In the genomic region with DNA sequence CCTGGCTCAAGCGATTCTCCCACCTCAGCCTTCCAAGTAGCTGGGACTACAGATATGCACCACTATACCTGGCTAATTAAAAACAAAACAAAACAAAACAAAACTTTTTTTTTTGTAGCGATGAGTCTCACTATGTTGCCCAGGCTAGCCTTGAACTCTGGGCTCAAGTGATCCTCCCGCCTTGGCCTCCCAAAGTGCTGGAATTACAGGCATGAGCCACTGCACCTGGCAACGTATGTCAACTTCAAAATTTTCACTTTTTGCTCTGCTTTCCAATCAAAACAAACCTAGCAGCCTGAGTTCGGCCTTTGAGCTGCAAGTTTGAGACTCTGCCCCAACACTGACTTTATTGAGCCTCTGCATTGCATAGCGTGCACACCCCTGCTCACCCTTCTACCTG, we compare ENCODE assay signal across 23 cellular contexts. TPM values are rescaled to one million over a fixed set of nuclear protein-coding genes. Genes with fewer than 3 reads are reported as not detected.
DNase-seq lines count a peak whose midpoint lies in the region; ATAC-seq, FAIRE-seq and TF ChIP-seq lines count a peak whose summit lies in the region.
"Had no signal": no experiment of that assay in that cellular context is flagged by ENCODE, and none has a peak within 500 bp of the region (broad histone marks: within the 10 kb centered on the region; RNA-seq: fewer than 3 reads in every experiment).

No MANE protein-coding gene starts in this region.

- H3K9me2 ChIP-seq in Karpas-422 (replicated peaks; ENCODE audit: insufficient read depth, low read length), result no peaks in the 10 kb centered on the region

- intact Hi-C loops in natural killer cell (cut with micrococcal nuclease), result no loop called here

- no peak overlapping the region for H3K9ac ChIP-seq in Karpas-422 (ENCODE audit: low read length)

- FAIRE-seq in GM12891 (lab: Jason Lieb, UNC), result peak; percentile 71
- FAIRE-seq: frontal cortex had no signal

- TF ChIP-seq CTCF in WTC11 (IDR thresholded peaks at IDR 0.05) (no peak), natural killer cell (IDR thresholded peaks at IDR 0.05) (no peak)

- H3K4me3 Mint-ChIP-seq in T-helper 2 cell treated with Interferon-gamma antibody and Interleukin-4, amounts not matched to agents 5 μg/mL and 100 μg/mL, for 36 hours, result peak overlapping the region; percentile 47
- H3K4me3 Mint-ChIP-seq in WTC11, result peak overlapping the region; percentile 29; the same call in 1 of the 2 replicates
- peak overlapping the region; percentile 58 for H3K4me3 Mint-ChIP-seq in natural killer cell
- H3K4me3 Mint-ChIP-seq: B cell had no signal

- POLR2A ChIA-PET in WTC11 (lab: Charles Lee), result no interaction called here

- no peaks in the 10 kb centered on the region for H4K20me1 ChIP-seq in Karpas-422 (ENCODE audit: insufficient read depth, low read depth, low read length)

- DNase-seq in T-helper 2 cell treated with Interferon-gamma antibody and Interleukin-4, amounts not matched to agents 5 μg/mL and 100 μg/mL, for 36 hours (ENCODE audit: low spot score), result no peak
- DNase-seq in T-helper 2 cell, result no peak
- DNase-seq in GM12891 (ENCODE audit: insufficient read length, low spot score), result no peak
- no peak for DNase-seq in WTC11 (ENCODE audit: low spot score)
- DNase-seq in natural killer cell, result no peak
- no peak for DNase-seq in OCI-M1 (lab: John Stamatoyannopoulos, UW)
- no peak for DNase-seq in Karpas-422
- DNase-seq in DMS79 (lab: John Stamatoyannopoulos, UW), result no peak
- DNase-seq: 8988T; activated effector memory CD4-positive, alpha-beta T cell treated with anti-CD3 and anti-CD28 coated beads, Interleukin-2, amount 50 U/mL, for 16 hours; amygdala; dorsolateral prefrontal cortex; erythroblast; GF-D8; kidney glomerular epithelial cell; NCI-H1436 treated with DMSO at 0.1 percent for 48 hours; NCI-H748 treated with DMSO at 0.1 percent for 48 hours; T-helper 9 cell; transverse colon had no signal

- H3K36me3 Mint-ChIP-seq in T-helper 2 cell treated with Interferon-gamma antibody and Interleukin-4, amounts not matched to agents 5 μg/mL and 100 μg/mL, for 36 hours (ENCODE audit: low read depth), result no peaks in the 10 kb centered on the region
- H3K36me3 Mint-ChIP-seq in WTC11 (no peaks in the 10 kb centered on the region), natural killer cell (no peaks in the 10 kb centered on the region)

- no peaks in the 10 kb centered on the region for H3K27me3 ChIP-seq in Karpas-422 (ENCODE audit: low read length)
- H3K27me3 ChIP-seq: dorsolateral prefrontal cortex, SJSA1, transverse colon had no signal

- ATAC-seq in WTC11, result no peak
- ATAC-seq in natural killer cell, result no peak

- peaks cover 27% of the 10 kb centered on the region for H3K27me3 Mint-ChIP-seq in T-helper 2 cell treated with Interferon-gamma antibody and Interleukin-4, amounts not matched to agents 5 μg/mL and 100 μg/mL, for 36 hours (ENCODE audit: low read depth)
- H3K27me3 Mint-ChIP-seq in WTC11 (ENCODE audit: low read depth), result peaks cover 80% of the 10 kb centered on the region
- peaks cover 0 to 3% of the 10 kb centered on the region in 2 donors for H3K27me3 Mint-ChIP-seq in natural killer cell (ENCODE audit: low read depth in 2 of 2)

- H3K9me3 Mint-ChIP-seq in T-helper 2 cell treated with Interferon-gamma antibody and Interleukin-4, amounts not matched to agents 5 μg/mL and 100 μg/mL, for 36 hours, result no peaks in the 10 kb centered on the region
- H3K9me3 Mint-ChIP-seq in WTC11, result no peaks in the 10 kb centered on the region
- H3K9me3 Mint-ChIP-seq in natural killer cell, result no peaks in the 10 kb centered on the region

- H3K27ac ChIP-seq in Karpas-422 (ENCODE audit: low read length), result no peak overlapping the region
- H3K27ac ChIP-seq: dorsolateral prefrontal cortex, neutrophil, SJSA1, transverse colon had no signal

- TF ChIP-seq POLR2A in GM12891 (IDR thresholded peaks at IDR 0.05; ENCODE audit: low read depth, low read length), result no peak

- H3K27ac Mint-ChIP-seq in T-helper 2 cell treated with Interferon-gamma antibody and Interleukin-4, amounts not matched to agents 5 μg/mL and 100 μg/mL, for 36 hours, result no peak overlapping the region
- H3K27ac Mint-ChIP-seq in WTC11, result no peak overlapping the region
- H3K27ac Mint-ChIP-seq in natural killer cell, result peak overlapping the region; percentile 44 to 72
- H3K27ac Mint-ChIP-seq: B cell had no signal

- peaks cover 25% of the 10 kb centered on the region for H3K4me1 ChIP-seq in Karpas-422 (ENCODE audit: low read length)

- H3K36me3 ChIP-seq in Karpas-422 (ENCODE audit: insufficient read depth, low read length), result no peaks in the 10 kb centered on the region
- H3K36me3 ChIP-seq: neutrophil, transverse colon had no signal

- CTCF ChIA-PET in WTC11 (lab: Charles Lee), result interaction anchor here (1.0 to 1.6 kb wide), 3 partner anchors 16 to 180 kb away, joined by 3 to 4 read pairs (median 4); a partner anchor contains a TSS

- no peaks in the 10 kb centered on the region for H3K9me3 ChIP-seq in Karpas-422 (ENCODE audit: low read length)
- H3K9me3 ChIP-seq: neutrophil, SJSA1, transverse colon had no signal

- H3K4me2 ChIP-seq in Karpas-422 (ENCODE audit: low read depth, low read length, poor library complexity, severe bottlenecking), result no peak overlapping the region

- H3K4me3 ChIP-seq in Karpas-422 (ENCODE audit: low read length), result no peak overlapping the region
- H3K4me3 ChIP-seq: dorsolateral prefrontal cortex, SJSA1, transverse colon had no signal

- H2AFZ ChIP-seq in Karpas-422 (ENCODE audit: low read length), result no peak overlapping the region

- peaks cover 26% of the 10 kb centered on the region for H3K4me1 Mint-ChIP-seq in T-helper 2 cell treated with Interferon-gamma antibody and Interleukin-4, amounts not matched to agents 5 μg/mL and 100 μg/mL, for 36 hours (ENCODE audit: low read depth)
- peaks cover 33% of the 10 kb centered on the region for H3K4me1 Mint-ChIP-seq in WTC11
- peaks cover 27 to 31% of the 10 kb centered on the region in 2 donors for H3K4me1 Mint-ChIP-seq in natural killer cell

- peaks cover 1% of the 10 kb centered on the region for H3K79me2 ChIP-seq in Karpas-422 (ENCODE audit: low read length)

TF ChIP-seq in GM12891, 5 proteins besides CTCF, POLR2A, EP300 and RAD21:
- TF ChIP-seq POU2F2 (IDR thresholded peaks at IDR 0.05; ENCODE audit: low read depth, low read length), result no peak
- TF ChIP-seq TAF1 (IDR thresholded peaks at IDR 0.05; ENCODE audit: low read depth, low read length), result no peak
- no peak for TF ChIP-seq POLR2AphosphoS5 (IDR thresholded peaks at IDR 0.05; ENCODE audit: low read depth, low read length)
- TF ChIP-seq PAX5 (IDR thresholded peaks at IDR 0.05; ENCODE audit: insufficient read depth, low read length, severe bottlenecking), result no peak

TF ChIP-seq in WTC11, 78 proteins besides CTCF, POLR2A, EP300 and RAD21:
- TF ChIP-seq, protein P1, sequence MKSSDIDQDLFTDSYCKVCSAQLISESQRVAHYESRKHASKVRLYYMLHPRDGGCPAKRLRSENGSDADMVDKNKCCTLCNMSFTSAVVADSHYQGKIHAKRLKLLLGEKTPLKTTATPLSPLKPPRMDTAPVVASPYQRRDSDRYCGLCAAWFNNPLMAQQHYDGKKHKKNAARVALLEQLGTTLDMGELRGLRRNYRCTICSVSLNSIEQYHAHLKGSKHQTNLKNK (CRISPR knock-in tag; IDR thresholded peaks at IDR 0.05), result no peak
- TF ChIP-seq ZNF121 (CRISPR knock-in tag; IDR thresholded peaks at IDR 0.05), result peak; percentile 47; the same call in 1 of the 2 replicates

RNA-seq across cellular contexts. Expression of a gene that starts 4.5 kb away (rescaled TPM):
- polyA plus RNA-seq in GM12891 (2012; ENCODE audit: low read depth, missing spikeins), result 7.1 TPM
- 7.3 to 12.7 TPM (median 8.1 TPM) in 3 replicates for total RNA-seq in WTC11 (2021)
- 10 to 100 TPM; 39.8 to 55.0 (median 49.4) TPM for total RNA-seq in natural killer cell
- 18.2 and 35.1 TPM in 2 replicates for total RNA-seq in Karpas-422 (2014; rRNA removed; shearing (Covaris generic); ENCODE audit: low replicate concordance)

Comparison
In these comparisons a context has a peak if more than half of its experiments do, and no peak if none do; other contexts are left out.
1. H3K27ac Mint-ChIP-seq: peak in natural killer cell (2 of 2); none in T-helper 2 cell treated with Interferon-gamma antibody and Interleukin-4, amounts not matched to agents 5 μg/mL and 100 μg/mL, for 36 hours (single experiment) and WTC11 (single experiment).
2. Peak in every context shown above with its lines, with median percentiles within 50 percentile points of each other: H3K4me3 Mint-ChIP-seq.